Comparison of ENCODE assay signal across 1 cellular context in the genomic region with DNA sequence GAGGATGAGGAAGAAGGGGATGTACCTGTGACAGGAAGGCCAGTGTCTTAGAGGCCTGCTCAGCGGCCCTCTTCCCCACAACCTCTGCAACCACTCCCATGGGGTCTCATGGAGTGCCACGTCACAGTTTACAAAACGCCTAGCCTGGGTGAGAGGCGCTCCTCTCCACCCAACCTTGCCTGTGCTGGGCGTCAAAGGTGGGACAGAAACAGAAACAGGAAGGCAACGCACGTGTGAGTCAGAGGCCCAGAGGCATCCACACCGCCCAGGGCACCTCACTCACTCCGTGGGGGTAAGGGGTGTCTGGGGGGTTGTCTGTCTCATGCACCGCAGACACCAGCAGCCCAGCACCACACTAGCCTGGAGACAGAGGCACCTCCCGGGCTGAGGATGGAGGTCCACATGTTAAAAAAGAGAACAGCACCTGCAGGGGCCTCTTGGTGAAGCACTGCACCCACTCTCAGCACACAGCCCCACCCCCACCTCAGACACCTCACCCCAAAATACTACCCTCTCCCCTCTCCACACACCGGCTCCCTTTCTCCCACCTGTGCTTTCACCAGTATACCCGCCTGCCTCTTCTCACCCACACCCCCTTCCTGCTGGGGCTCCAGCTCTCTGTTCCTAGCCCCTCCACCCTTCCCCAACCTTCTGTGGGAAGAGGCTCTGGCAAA.
TF ChIP-seq lines count a peak whose summit lies in the region.

No MANE protein-coding gene starts in this region.

TF ChIP-seq in IMR-90, 13 proteins besides CTCF, POLR2A, EP300 and RAD21 (continued from another document):
- TF ChIP-seq CEBPB (IDR thresholded peaks at IDR 0.05; ENCODE audit: low read depth, low read length) (no peak), MAFK (IDR thresholded peaks at IDR 0.05; ENCODE audit: low read depth, low read length) (no peak), CHD1 (IDR thresholded peaks at IDR 0.05; ENCODE audit: low read depth, low read length) (no peak), MAZ (IDR thresholded peaks at IDR 0.05; ENCODE audit: borderline replicate concordance, low read depth, low read length) (no peak), MXI1 (IDR thresholded peaks at IDR 0.05; ENCODE audit: borderline replicate concordance, low read depth, low read length) (no peak), RFX5 (IDR thresholded peaks at IDR 0.05; ENCODE audit: low read depth, low read length) (no peak), SMC3 (IDR thresholded peaks at IDR 0.05; ENCODE audit: low read depth, low read length) (no peak), BHLHE40 (IDR thresholded peaks at IDR 0.05; ENCODE audit: low read depth, low read length) (no peak), NFE2L2 (IDR thresholded peaks at IDR 0.05; ENCODE audit: low read depth, low read length) (no peak), ELK1 (IDR thresholded peaks at IDR 0.05; ENCODE audit: borderline replicate concordance, low read depth, low read length) (no peak)
- TF ChIP-seq, protein P1, sequence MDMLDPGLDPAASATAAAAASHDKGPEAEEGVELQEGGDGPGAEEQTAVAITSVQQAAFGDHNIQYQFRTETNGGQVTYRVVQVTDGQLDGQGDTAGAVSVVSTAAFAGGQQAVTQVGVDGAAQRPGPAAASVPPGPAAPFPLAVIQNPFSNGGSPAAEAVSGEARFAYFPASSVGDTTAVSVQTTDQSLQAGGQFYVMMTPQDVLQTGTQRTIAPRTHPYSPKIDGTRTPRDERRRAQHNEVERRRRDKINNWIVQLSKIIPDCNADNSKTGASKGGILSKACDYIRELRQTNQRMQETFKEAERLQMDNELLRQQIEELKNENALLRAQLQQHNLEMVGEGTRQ (IDR thresholded peaks at IDR 0.05; ENCODE audit: low read depth, low read length), result no peak
